24 cellular contexts compared by ENCODE assay signal in the genomic region with DNA sequence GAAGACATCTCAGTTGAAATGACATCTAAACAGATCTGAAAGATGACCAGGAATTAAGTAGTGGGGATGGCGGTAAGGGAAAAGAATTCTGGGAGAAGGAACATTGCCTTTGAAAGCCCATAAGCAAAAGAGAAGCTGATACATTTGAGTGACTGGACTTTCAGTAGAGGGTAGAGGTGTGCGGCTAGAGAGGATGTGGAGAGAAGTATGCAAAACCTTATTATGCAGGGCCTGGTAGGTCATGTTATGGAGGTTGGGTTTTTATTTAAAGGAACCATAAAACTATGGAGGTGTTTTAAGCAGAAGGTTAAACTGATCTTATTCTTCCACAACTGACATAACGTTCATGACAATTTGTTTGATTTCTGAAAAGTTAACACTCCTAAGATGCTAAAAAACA. TPM values are rescaled to one million over a fixed set of nuclear protein-coding genes. Genes with fewer than 3 reads are reported as not detected.
DNase-seq lines count a peak whose midpoint lies in the region; ATAC-seq lines count a peak whose summit lies in the region.
"Had no signal": no experiment of that assay in that cellular context is flagged by ENCODE, and none has a peak within 500 bp of the region (broad histone marks: within the 10 kb centered on the region; RNA-seq: fewer than 3 reads in every experiment).

No MANE protein-coding gene starts in this region.

- peaks cover 29% of the 10 kb centered on the region for H3K4me1 Mint-ChIP-seq in activated naive CD8-positive, alpha-beta T cell treated with anti-CD3 and anti-CD28 coated beads, Interleukin-2, amount 50 U/mL, for 24 hours
- H3K4me1 Mint-ChIP-seq in activated naive CD8-positive, alpha-beta T cell treated with anti-CD3 and anti-CD28 coated beads for 36 hours, result peaks cover 20% of the 10 kb centered on the region
- peaks cover 10 to 21% (median 16%) of the 10 kb centered on the region in 3 donors for H3K4me1 Mint-ChIP-seq in naive B cell
- H3K4me1 Mint-ChIP-seq: nephron progenitor cell had no signal

- no peak for DNase-seq in activated naive CD8-positive, alpha-beta T cell treated with anti-CD3 and anti-CD28 coated beads, Interleukin-2, amount 50 U/mL, for 24 hours
- no peak for DNase-seq in activated naive CD8-positive, alpha-beta T cell treated with anti-CD3 and anti-CD28 coated beads for 36 hours
- no peak for DNase-seq in naive B cell
- DNase-seq in NCI-H2227 treated with DMSO at 0.1 percent for 48 hours (lab: John Stamatoyannopoulos, UW), result no peak
- no peak for DNase-seq in activated effector memory CD4-positive, alpha-beta T cell treated with anti-CD3 and anti-CD28 coated beads, Interleukin-2, amount 50 U/mL, for 16 hours
- DNase-seq: activated CD4-positive, alpha-beta T cell treated with anti-CD3 and anti-CD28 coated beads for 48 hours; COR-L47; DMS79 treated with DMSO at 0.1 percent for 48 hours; erythroblast; foreskin keratinocyte; NCI-H1436; NCI-H2107; NCI-H510A treated with DMSO at 0.1 percent for 48 hours; nephron progenitor cell; sigmoid colon; SJCRH30; T-helper 1 cell had no signal

- H3K9me3 Mint-ChIP-seq in activated naive CD8-positive, alpha-beta T cell treated with anti-CD3 and anti-CD28 coated beads, Interleukin-2, amount 50 U/mL, for 24 hours, result no peaks in the 10 kb centered on the region
- H3K9me3 Mint-ChIP-seq in activated naive CD8-positive, alpha-beta T cell treated with anti-CD3 and anti-CD28 coated beads for 36 hours, result peaks cover 3% of the 10 kb centered on the region
- peaks cover 0 to 5% (median 4%) of the 10 kb centered on the region in 7 donors for H3K9me3 Mint-ChIP-seq in naive B cell

- no peaks in the 10 kb centered on the region for H3K27me3 Mint-ChIP-seq in activated naive CD8-positive, alpha-beta T cell treated with anti-CD3 and anti-CD28 coated beads, Interleukin-2, amount 50 U/mL, for 24 hours
- no peaks in the 10 kb centered on the region for H3K27me3 Mint-ChIP-seq in activated naive CD8-positive, alpha-beta T cell treated with anti-CD3 and anti-CD28 coated beads for 36 hours
- H3K27me3 Mint-ChIP-seq in naive B cell, result no peaks in the 10 kb centered on the region
- H3K27me3 Mint-ChIP-seq: B cell, type B pancreatic cell had no signal

- no peak for ATAC-seq in activated naive CD8-positive, alpha-beta T cell treated with anti-CD3 and anti-CD28 coated beads, Interleukin-2, amount 50 U/mL, for 24 hours
- ATAC-seq in GM21360 (IDR thresholded peaks at IDR 0.05; ENCODE audit: unreplicated experiment) (peak; percentile 67), HG03095 (IDR thresholded peaks at IDR 0.05; ENCODE audit: unreplicated experiment) (peak; percentile 52), naive B cell (ENCODE audit: low read depth in 2 of 2) (peak; percentile 21 to 48), GM18870 (IDR thresholded peaks at IDR 0.05; ENCODE audit: unreplicated experiment) (no peak)
- ATAC-seq: foreskin keratinocyte, K562, left lobe of liver had no signal

- no peak overlapping the region for H3K4me3 Mint-ChIP-seq in activated naive CD8-positive, alpha-beta T cell treated with anti-CD3 and anti-CD28 coated beads, Interleukin-2, amount 50 U/mL, for 24 hours
- H3K4me3 Mint-ChIP-seq in activated naive CD8-positive, alpha-beta T cell treated with anti-CD3 and anti-CD28 coated beads for 36 hours, result no peak overlapping the region
- H3K4me3 Mint-ChIP-seq in naive B cell, result no peak overlapping the region
- H3K4me3 Mint-ChIP-seq: B cell, nephron progenitor cell, type B pancreatic cell had no signal

- peaks cover 45% of the 10 kb centered on the region for H3K36me3 Mint-ChIP-seq in activated naive CD8-positive, alpha-beta T cell treated with anti-CD3 and anti-CD28 coated beads, Interleukin-2, amount 50 U/mL, for 24 hours (ENCODE audit: low read depth)
- H3K36me3 Mint-ChIP-seq in activated naive CD8-positive, alpha-beta T cell treated with anti-CD3 and anti-CD28 coated beads for 36 hours, result peaks cover 38% of the 10 kb centered on the region
- H3K36me3 Mint-ChIP-seq in naive B cell, result peaks cover 10 to 24% of the 10 kb centered on the region in 2 donors

- peak overlapping the region; percentile 31 for H3K27ac Mint-ChIP-seq in activated naive CD8-positive, alpha-beta T cell treated with anti-CD3 and anti-CD28 coated beads, Interleukin-2, amount 50 U/mL, for 24 hours
- H3K27ac Mint-ChIP-seq in activated naive CD8-positive, alpha-beta T cell treated with anti-CD3 and anti-CD28 coated beads for 36 hours, result no peak overlapping the region
- peak overlapping the region in 2 of 6 donors; percentile 11 for H3K27ac Mint-ChIP-seq in naive B cell
- H3K27ac Mint-ChIP-seq: B cell, nephron progenitor cell, type B pancreatic cell had no signal

RNA-seq across cellular contexts. Expression of gene RPS6KA3, which starts 36.3 kb away (rescaled TPM):
- total RNA-seq in activated naive CD8-positive, alpha-beta T cell treated with anti-CD3 and anti-CD28 coated beads for 36 hours, result 10 to 100 TPM; 58.7 to 62.0 TPM
- polyA plus RNA-seq in naive B cell (ENCODE audit: low read depth in 6 of 6), result 10 to 100 TPM; 12.2 to 36.8 (median 25.3) TPM

Comparison
In these comparisons a context has a peak if more than half of its experiments do, and no peak if none do; other contexts are left out.
1. ATAC-seq: peak in GM21360 (single experiment), HG03095 (single experiment) and naive B cell (2 of 2); none in activated naive CD8-positive, alpha-beta T cell treated with anti-CD3 and anti-CD28 coated beads, Interleukin-2, amount 50 U/mL, for 24 hours (single experiment) and GM18870 (single experiment).